In genomic region chr18:22348521-22349316, GRCh38 we compare ENCODE assay signal across 9 cellular contexts.
DNase-seq lines count a peak whose midpoint lies in the region; ATAC-seq, FAIRE-seq and TF ChIP-seq lines count a peak whose summit lies in the region.
"Had no signal": no experiment of that assay in that cellular context is flagged by ENCODE, and none has a peak within 500 bp of the region (broad histone marks: within the 10 kb centered on the region; RNA-seq: fewer than 3 reads in every experiment).

No MANE protein-coding gene starts in this region.

- H3K27me3 ChIP-seq in endothelial cell of umbilical vein (ENCODE audit: control insufficient read depth in 2 of 2, insufficient read depth in 2 of 2, low read length in 2 of 2) (no peaks in the 10 kb centered on the region), muscle layer of duodenum (ENCODE audit: low read depth, low read length) (peaks cover 18% of the 10 kb centered on the region)

- no peaks in the 10 kb centered on the region for H3K79me2 ChIP-seq in endothelial cell of umbilical vein (ENCODE audit: control insufficient read depth, insufficient read depth, low read length)

- peak overlapping the region in 2 of 3 experiments; percentile 33 to 35 for H3K4me3 ChIP-seq in endothelial cell of umbilical vein (replicated peaks in 1 of 3; ENCODE audit: insufficient read depth in 1 of 3, low read depth in 1 of 3, low read length in 3 of 3)
- peak overlapping the region; percentile 47 to 64 for H3K4me3 ChIP-seq in muscle layer of duodenum (ENCODE audit: low read depth in 1 of 2, low read length in 2 of 2)

- intact Hi-C loops in endothelial cell of umbilical vein (cut with micrococcal nuclease): loop anchor here (1.0 to 10.0 kb wide), 4 partner anchors 37 to 324 kb away; no protein-coding TSS in a partner anchor

- dilution Hi-C loops in endothelial cell of umbilical vein (cut with MboI; ENCODE audit: extremely low pct_ligation_motif_present, low sequenced_read_pairs): no loop called here

- H3K4me2 ChIP-seq in endothelial cell of umbilical vein (ENCODE audit: insufficient read depth, low read length): peak overlapping the region; percentile 81

- peak overlapping the region; percentile 80 for H3K9ac ChIP-seq in endothelial cell of umbilical vein (replicated peaks; ENCODE audit: extremely low read depth, insufficient read depth, low read length)

- TF ChIP-seq POLR2A in endothelial cell of umbilical vein (IDR thresholded peaks at IDR 0.05; ENCODE audit: low read depth, low read length) (no peak), GM18505 (IDR thresholded peaks at IDR 0.05; ENCODE audit: borderline replicate concordance, extremely low read depth, insufficient read depth, insufficient read length) (no peak)

- H3K27ac ChIP-seq in endothelial cell of umbilical vein (ENCODE audit: insufficient read depth, low read depth, low read length) (peak overlapping the region; percentile 67), muscle layer of duodenum (ENCODE audit: low read length) (peak overlapping the region; percentile 55)

- CTCF ChIA-PET in endothelial cell of umbilical vein (lab: Charles Lee): interaction anchor here (1.0 to 7.0 kb wide), 3 partner anchors 103 to 213 kb away, joined by 3 to 53 read pairs (median 8); no protein-coding TSS in a partner anchor

- TF ChIP-seq CTCF in endothelial cell of umbilical vein (IDR thresholded peaks at IDR 0.05; ENCODE audit: extremely low read depth in 1 of 2, insufficient read depth in 1 of 2, low read depth in 1 of 2, low read length in 2 of 2) (no peak), GM13977 (IDR thresholded peaks at IDR 0.05; ENCODE audit: extremely low read depth, insufficient read depth, missing control alignments) (no peak)

- BruUV-seq in endothelial cell of umbilical vein (replicated peaks; lab: Mats Ljungman, UMichigan): TSS peak; percentile 23

- FAIRE-seq in endothelial cell of umbilical vein (lab: Jason Lieb, UNC): no peak
- FAIRE-seq: GM18507 had no signal

- H3K9me1 ChIP-seq in endothelial cell of umbilical vein (replicated peaks; ENCODE audit: control insufficient read depth, extremely low read depth, insufficient read depth, low read length): no peaks in the 10 kb centered on the region

- peak overlapping the region; percentile 88 for H2AFZ ChIP-seq in endothelial cell of umbilical vein (ENCODE audit: low read depth, low read length)

- in situ Hi-C loops in GM13977 (cut with MboI; ENCODE audit: low pct_unique_long_range_greater_than_20kb, low sequenced_read_pairs, unreplicated experiment): no loop called here

- H3K36me3 ChIP-seq in endothelial cell of umbilical vein (ENCODE audit: control insufficient read depth in 2 of 2, extremely low read depth in 1 of 2, insufficient read depth in 2 of 2, low read length in 2 of 2) (no peaks in the 10 kb centered on the region), muscle layer of duodenum (ENCODE audit: control insufficient read depth in 1 of 2, insufficient read depth in 2 of 2, low read length in 2 of 2) (no peaks in the 10 kb centered on the region)

- POLR2A ChIA-PET in endothelial cell of umbilical vein (lab: Charles Lee): no interaction called here

- peak; percentile 78 for DNase-seq in AG20443 (ENCODE audit: low spot score)
- peak; percentile 22 to 64 for DNase-seq in NCI-H526 (lab: John Stamatoyannopoulos, UW)
- DNase-seq in endothelial cell of umbilical vein (ENCODE audit: low read depth, low spot score): peak; percentile 56
- no peak for DNase-seq in NCI-H187 treated with DMSO at 0.1 percent for 48 hours (lab: John Stamatoyannopoulos, UW)
- no peak for DNase-seq in GM13977 (ENCODE audit: low spot score)

- H4K20me1 ChIP-seq in endothelial cell of umbilical vein (replicated peaks; ENCODE audit: control insufficient read depth, extremely low read depth, insufficient read depth, low read length): no peaks in the 10 kb centered on the region

- no peak for ATAC-seq in HG03439 (IDR thresholded peaks at IDR 0.05; ENCODE audit: unreplicated experiment)
- ATAC-seq in GM18505 (IDR thresholded peaks at IDR 0.05; ENCODE audit: unreplicated experiment): no peak

- no peaks in the 10 kb centered on the region for H3K9me3 ChIP-seq in endothelial cell of umbilical vein (replicated peaks; ENCODE audit: control insufficient read depth, insufficient read depth, low read length)
- H3K9me3 ChIP-seq in muscle layer of duodenum (ENCODE audit: control insufficient read depth in 1 of 2, low read length in 2 of 2): no peaks in the 10 kb centered on the region

- H3K4me1 ChIP-seq in endothelial cell of umbilical vein (ENCODE audit: control insufficient read depth, extremely low read depth, insufficient read depth, low read length) (peaks cover 56% of the 10 kb centered on the region), muscle layer of duodenum (ENCODE audit: control insufficient read depth in 1 of 2, insufficient read depth in 2 of 2, low read length in 2 of 2) (peaks cover 9 to 12% of the 10 kb centered on the region in 2 donors)

TF ChIP-seq in endothelial cell of umbilical vein, 7 proteins besides CTCF, POLR2A, EP300 and RAD21:
- TF ChIP-seq JUN (IDR thresholded peaks at IDR 0.05; ENCODE audit: borderline replicate concordance, insufficient read depth, insufficient read length, low read depth) (no peak), POLR2AphosphoS5 (IDR thresholded peaks at IDR 0.05; ENCODE audit: insufficient read depth, low read depth, low read length) (peak; percentile 81), MYC (IDR thresholded peaks at IDR 0.05; ENCODE audit: low read depth, low read length) (no peak), GATA2 (IDR thresholded peaks at IDR 0.05; ENCODE audit: insufficient read depth, insufficient read length, low read depth, low read length) (peak; percentile 23)
- TF ChIP-seq, protein P1, sequence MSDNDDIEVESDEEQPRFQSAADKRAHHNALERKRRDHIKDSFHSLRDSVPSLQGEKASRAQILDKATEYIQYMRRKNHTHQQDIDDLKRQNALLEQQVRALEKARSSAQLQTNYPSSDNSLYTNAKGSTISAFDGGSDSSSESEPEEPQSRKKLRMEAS (IDR thresholded peaks at IDR 0.05; ENCODE audit: insufficient read depth, insufficient read length): peak; percentile 43

Comparison
In these comparisons a context has a peak if more than half of its experiments do, and no peak if none do; other contexts are left out.
1. DNase-seq: peak in AG20443 (single experiment), NCI-H526 (2 of 2) and endothelial cell of umbilical vein (single experiment); none in NCI-H187 treated with DMSO at 0.1 percent for 48 hours (single experiment) and GM13977 (single experiment).